In the genomic region with DNA sequence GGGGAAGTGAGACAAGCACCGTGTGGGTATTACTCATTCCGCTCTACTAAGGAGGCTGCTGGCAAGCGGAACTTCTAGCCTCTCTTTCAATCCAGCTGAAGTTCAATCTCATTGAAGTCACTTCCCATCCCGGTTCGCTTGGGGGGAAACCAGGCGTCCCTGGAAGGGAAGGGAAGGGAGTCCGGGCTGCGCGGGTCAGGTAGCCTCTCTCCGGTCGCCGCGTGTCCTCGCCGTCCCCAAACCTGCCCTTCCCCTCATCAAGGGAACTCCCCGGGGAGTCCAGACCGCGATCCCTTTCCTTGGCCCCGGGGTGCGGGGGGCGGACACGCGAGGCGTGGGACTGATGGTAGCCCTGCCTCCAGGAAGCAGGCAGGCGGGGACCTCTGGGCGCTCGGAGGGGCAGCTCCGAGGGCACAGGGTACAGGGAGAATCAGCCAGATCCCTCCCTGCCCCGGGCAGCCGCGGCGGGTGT, we compare ENCODE assay signal across 8 cellular contexts. TPM values are rescaled to one million over a fixed set of nuclear protein-coding genes. Genes with fewer than 3 reads are reported as not detected.
DNase-seq lines count a peak whose midpoint lies in the region; ATAC-seq and TF ChIP-seq lines count a peak whose summit lies in the region.

No MANE protein-coding gene starts in this region.

- peaks cover 8 to 36% of the 10 kb centered on the region in 2 donors for H3K27me3 ChIP-seq in left lung

- DNase-seq in GOT3 (lab: John Stamatoyannopoulos, UW) (peak; percentile 27), LNCaP clone FGC (ENCODE audit: low read depth) (peak; percentile 27), left lung (peak; percentile 69 to 87), NCI-H2029 (lab: John Stamatoyannopoulos, UW) (no peak)
- DNase-seq in activated CD4-positive, CD25-positive, alpha-beta regulatory T cell treated with anti-CD3 and anti-CD28 coated beads, Interleukin-2, amount 50 U/mL, for 16 hours (ENCODE audit: low read depth, low spot score) = peak; percentile 52
- DNase-seq in stimulated activated CD4-positive, alpha-beta T cell treated with anti-CD3 and anti-CD28 coated beads, TNF-alpha, amount 100 ng/mL, for 48 hours (ENCODE audit: low read depth in 3 of 3) = peak in 2 of 3 donors; percentile 41 to 70

- intact Hi-C loops in left lung (cut with DNase I) = loop anchor here in 1 of 2 donors (10.0 kb wide), 1 partner anchor 284 kb away; a partner anchor contains a TSS

- ATAC-seq in left lung = peak; percentile 76

- TF ChIP-seq CTCF in GM12875 (IDR thresholded peaks at IDR 0.05; ENCODE audit: borderline replicate concordance, insufficient read depth, low read depth, low read length) = no peak
- no peak for TF ChIP-seq CTCF in LNCaP clone FGC (IDR thresholded peaks at IDR 0.05; ENCODE audit: control insufficient read depth, extremely low read depth, insufficient read depth)
- TF ChIP-seq CTCF in left lung (IDR thresholded peaks at IDR 0.05) = no peak

- H3K27ac ChIP-seq in cingulate gyrus (ENCODE audit: low read depth, low read length) (peak overlapping the region; percentile 69), left lung (peak overlapping the region; percentile 89 to 94)

- H3K9me3 ChIP-seq in left lung = no peaks in the 10 kb centered on the region

- H3K4me1 ChIP-seq in left lung = peaks cover 0 to 26% of the 10 kb centered on the region in 2 donors

- H3K4me3 ChIP-seq in GM12875 (ENCODE audit: low read depth, low read length) (peak overlapping the region; percentile 99), LNCaP clone FGC (ENCODE audit: low read depth, low read length) (peak overlapping the region; percentile 77), left lung (peak overlapping the region; percentile 85 to 89)

- no peaks in the 10 kb centered on the region for H3K36me3 ChIP-seq in left lung

RNA-seq across cellular contexts. Expression of a gene that starts 0.6 kb away (rescaled TPM):
- 10 to 100 TPM; 31.3 to 33.8 TPM for total RNA-seq in left lung
